Comparison of ENCODE assay signal across 11 cellular contexts in the genomic region with DNA sequence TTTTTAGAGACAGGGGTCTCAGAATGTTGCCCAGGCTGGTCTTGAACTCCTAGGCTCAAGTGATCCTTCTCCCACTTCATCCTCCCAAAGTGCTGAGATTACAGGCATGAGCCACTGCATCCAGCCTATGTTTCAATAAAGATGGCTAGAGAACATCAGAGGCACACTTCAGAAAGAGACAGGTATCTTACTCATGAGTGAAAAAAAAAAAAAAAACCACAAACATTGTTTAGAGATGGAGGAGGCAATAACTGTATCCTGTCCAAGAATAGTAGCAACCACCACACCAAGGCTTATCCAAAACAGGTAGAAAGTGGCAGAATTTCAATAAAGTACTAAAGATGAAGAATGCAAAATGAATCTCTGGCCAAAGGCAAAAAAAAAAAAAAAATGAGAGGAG. TPM values are rescaled to one million over a fixed set of nuclear protein-coding genes. Genes with fewer than 3 reads are reported as not detected.
A peak's percentile ranks its signal among the peaks of the same experiment; 100 is the strongest.
DNase-seq lines count a peak whose midpoint lies in the region; ATAC-seq, FAIRE-seq and TF ChIP-seq lines count a peak whose summit lies in the region.
"Had no signal": no experiment of that assay in that cellular context is flagged by ENCODE, and none has a peak within 500 bp of the region (broad histone marks: within the 10 kb centered on the region; RNA-seq: fewer than 3 reads in every experiment).

No MANE protein-coding gene starts in this region.

- no peak for DNase-seq in CD4-positive, alpha-beta T cell
- DNase-seq in NCI-H226: peak; percentile 62
- DNase-seq in epithelial cell of esophagus (ENCODE audit: low read depth): peak; percentile 51
- no peak for DNase-seq in psoas muscle
- DNase-seq in stimulated activated CD4-positive, alpha-beta T cell treated with anti-CD3 and anti-CD28 coated beads, Interleukin-4, amount 100 ng/mL, for 1 hour: no peak
- DNase-seq in hippocampal formation (lab: John Stamatoyannopoulos, UW): no peak
- DNase-seq in pancreas: no peak
- no peak for DNase-seq in LoVo (ENCODE audit: low spot score)
- DNase-seq: activated naive CD4-positive, alpha-beta T cell treated with anti-CD3 and anti-CD28 coated beads for 36 hours; NCI-H510A had no signal

- no peaks in the 10 kb centered on the region for H3K9me3 Mint-ChIP-seq in CD4-positive, alpha-beta T cell
- H3K9me3 Mint-ChIP-seq: activated naive CD4-positive, alpha-beta T cell treated with anti-CD3 and anti-CD28 coated beads for 36 hours had no signal

- H3K36me3 ChIP-seq in psoas muscle (ENCODE audit: insufficient read depth in 1 of 2, low read depth in 1 of 2) (no peaks in the 10 kb centered on the region), pancreas (no peaks in the 10 kb centered on the region)

- peak overlapping the region; percentile 8 for H3K4me3 Mint-ChIP-seq in CD4-positive, alpha-beta T cell
- H3K4me3 Mint-ChIP-seq: activated naive CD4-positive, alpha-beta T cell treated with anti-CD3 and anti-CD28 coated beads for 36 hours had no signal

- FAIRE-seq in pancreas (lab: Jason Lieb, UNC): no peak
- FAIRE-seq: D721Med had no signal

- peak overlapping the region; percentile 70 for H3K27ac Mint-ChIP-seq in CD4-positive, alpha-beta T cell
- H3K27ac Mint-ChIP-seq: activated naive CD4-positive, alpha-beta T cell treated with anti-CD3 and anti-CD28 coated beads for 36 hours had no signal

- POLR2A ChIA-PET in CD4-positive, alpha-beta T cell (lab: Charles Lee): interaction anchor here (2.0 kb wide), 1 partner anchor 31 kb away, joined by 7 read pairs; the partner anchor contains the start of gene EEA1

- H3K27ac ChIP-seq in CD4-positive, alpha-beta T cell (ENCODE audit: low read depth, low read length): no peak overlapping the region
- H3K27ac ChIP-seq in psoas muscle (peak overlapping the region; percentile 94), pancreas (no peak overlapping the region)

- intact Hi-C loops in CD4-positive, alpha-beta T cell (cut with DNase I, micrococcal nuclease): no loop called here
- intact Hi-C loops in psoas muscle (cut with DNase I): no loop called here
- intact Hi-C loops in pancreas (cut with DNase I): no loop called here

- no peak for TF ChIP-seq CTCF in CD4-positive, alpha-beta T cell (IDR thresholded peaks at IDR 0.05)
- no peak for TF ChIP-seq CTCF in epithelial cell of esophagus (IDR thresholded peaks at IDR 0.05; ENCODE audit: insufficient read depth, low read depth, low read length, missing control alignments)
- TF ChIP-seq CTCF in psoas muscle (IDR thresholded peaks at IDR 0.05): no peak
- no peak for TF ChIP-seq CTCF in pancreas (IDR thresholded peaks at IDR 0.05)

- peak; percentile 76 for ATAC-seq in CD4-positive, alpha-beta T cell (ENCODE audit: poor library complexity)
- ATAC-seq in psoas muscle (peak; percentile 6 to 19 (median 18)), pancreas (no peak)

- no peak overlapping the region for H3K4me3 ChIP-seq in epithelial cell of esophagus (ENCODE audit: low read length)
- peak overlapping the region; percentile 48 for H3K4me3 ChIP-seq in psoas muscle
- H3K4me3 ChIP-seq in pancreas: no peak overlapping the region

- no peaks in the 10 kb centered on the region for H3K27me3 ChIP-seq in CD4-positive, alpha-beta T cell (ENCODE audit: control insufficient read depth, insufficient read depth, low read length)
- H3K27me3 ChIP-seq in psoas muscle (ENCODE audit: insufficient read depth in 3 of 3, low read length in 2 of 3): no peaks in the 10 kb centered on the region
- H3K27me3 ChIP-seq in pancreas: no peaks in the 10 kb centered on the region

- H3K9me3 ChIP-seq in CD4-positive, alpha-beta T cell (ENCODE audit: control insufficient read depth, low read length): no peaks in the 10 kb centered on the region
- no peaks in the 10 kb centered on the region for H3K9me3 ChIP-seq in psoas muscle
- no peaks in the 10 kb centered on the region for H3K9me3 ChIP-seq in pancreas

- CTCF ChIA-PET in CD4-positive, alpha-beta T cell (lab: Charles Lee): interaction anchor here (0.7 kb wide), 1 partner anchor 1851 kb away, joined by 3 read pairs; no protein-coding TSS in a partner anchor

- peaks cover 45% of the 10 kb centered on the region for H3K4me1 ChIP-seq in psoas muscle
- H3K4me1 ChIP-seq in pancreas: peaks cover 0 to 7% (median 0%) of the 10 kb centered on the region in 3 donors

- H3K4me1 Mint-ChIP-seq in CD4-positive, alpha-beta T cell (ENCODE audit: low read depth): peaks cover 37% of the 10 kb centered on the region

- H3K27me3 Mint-ChIP-seq in CD4-positive, alpha-beta T cell: no peaks in the 10 kb centered on the region

- H3K36me3 Mint-ChIP-seq in CD4-positive, alpha-beta T cell (ENCODE audit: low read depth): peaks cover 16% of the 10 kb centered on the region

RNA-seq across cellular contexts. Expression of gene EEA1, which starts 30.3 kb away (rescaled TPM):
- total RNA-seq in CD4-positive, alpha-beta T cell: 10 to 100 TPM; 10.5 to 11.1 TPM
- total RNA-seq in psoas muscle (10 to 100 TPM; 27.7 to 51.8 (median 37.1) TPM), pancreas (10 to 100 TPM in 3 of 6 donors, 1 to 10 TPM in 3; 6.9 to 15.3 (median 9.7) TPM)
- polyA plus RNA-seq in psoas muscle (10 to 100 TPM in 1 of 3 donors, 1 to 10 TPM in 2; 4.1 to 10.9 (median 8.3) TPM), pancreas (1 to 10 TPM; 1.8 to 2.9 TPM)

Comparison
In these comparisons a context has a peak if more than half of its experiments do, and no peak if none do; other contexts are left out.
1. ATAC-seq: peak in CD4-positive, alpha-beta T cell (single experiment) and psoas muscle (4 of 4); none in pancreas (0 of 4).
2. DNase-seq: peak in NCI-H226 (single experiment) and epithelial cell of esophagus (single experiment); none in CD4-positive, alpha-beta T cell (0 of 10), psoas muscle (0 of 2), stimulated activated CD4-positive, alpha-beta T cell treated with anti-CD3 and anti-CD28 coated beads, Interleukin-4, amount 100 ng/mL, for 1 hour (single experiment), hippocampal formation (0 of 2), pancreas (0 of 6) and LoVo (single experiment).